ENCODE assay signal across 21 cellular contexts in the genomic region with DNA sequence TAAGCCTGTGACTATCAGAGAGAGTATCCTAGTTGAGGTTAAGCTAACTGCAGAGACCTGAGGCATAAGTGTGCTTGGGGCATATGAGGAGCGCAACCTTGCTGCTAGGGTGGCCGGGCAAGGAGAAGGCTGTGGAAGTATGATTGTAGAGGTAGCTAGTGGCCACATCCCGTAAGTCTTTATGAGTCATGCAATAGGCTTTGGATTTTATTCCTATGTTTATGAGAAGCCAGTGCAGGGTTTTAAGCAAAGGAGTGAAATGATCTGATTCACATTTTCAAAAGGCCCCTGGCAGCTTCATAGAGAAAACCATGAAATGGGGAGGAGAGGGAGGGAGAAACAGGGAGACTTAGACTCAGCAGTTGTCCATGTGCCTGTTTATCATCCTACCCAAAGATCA.
DNase-seq lines count a peak whose midpoint lies in the region; ATAC-seq and TF ChIP-seq lines count a peak whose summit lies in the region.
"Had no signal": no experiment of that assay in that cellular context is flagged by ENCODE, and none has a peak within 500 bp of the region (broad histone marks: within the 10 kb centered on the region; RNA-seq: fewer than 3 reads in every experiment).

No MANE protein-coding gene starts in this region.

- H4K20me1 ChIP-seq in IMR-90 (ENCODE audit: insufficient read depth, low read length): no peaks in the 10 kb centered on the region

- dilution Hi-C loops in IMR-90 (cut with HindIII; ENCODE audit: low sequenced_read_pairs, unreplicated experiment): no loop called here

- H2AK9ac ChIP-seq in IMR-90 (replicated peaks; ENCODE audit: low read depth, low read length, poor library complexity): no peak overlapping the region

- H2BK20ac ChIP-seq in IMR-90 (ENCODE audit: low read depth, low read length): no peak overlapping the region

- 33% methylated on average over 1 of the region's 3 CpGs; no CpG with 5 or more reads in 1 of the 2 experiments for WGBS in IMR-90 (ENCODE audit: extremely low coverage in 2 of 2, insufficient read length in 1 of 2), 2 experiments

- H3K4me1 ChIP-seq in IMR-90 (ENCODE audit: control insufficient read depth, insufficient read depth, low read length): no peaks in the 10 kb centered on the region
- H3K4me1 ChIP-seq: Peyer's patch had no signal

- no peak overlapping the region for H3K14ac ChIP-seq in IMR-90 (replicated peaks; ENCODE audit: low read depth, low read length)

- TF ChIP-seq CTCF in IMR-90 (conservative IDR thresholded peaks at IDR 0.05; ENCODE audit: low read depth, low read length): no peak

- H3K9ac ChIP-seq in IMR-90 (ENCODE audit: low read depth, low read length): no peak overlapping the region
- H3K9ac ChIP-seq: GM23248 had no signal

- no peak overlapping the region for H3K4ac ChIP-seq in IMR-90 (ENCODE audit: low read depth, low read length)

- no peak overlapping the region for H2BK120ac ChIP-seq in IMR-90 (ENCODE audit: low read depth, low read length)

- no peak overlapping the region for H4K5ac ChIP-seq in IMR-90 (ENCODE audit: low read depth, low read length)

- no peak for TF ChIP-seq POLR2A in IMR-90 (IDR thresholded peaks at IDR 0.05; ENCODE audit: low read depth, low read length)

- H4K8ac ChIP-seq in IMR-90 (ENCODE audit: low read depth in 2 of 2, low read length in 2 of 2): no peak overlapping the region

- no peak overlapping the region for H2AK5ac ChIP-seq in IMR-90 (ENCODE audit: low read depth, low read length)

- H3K56ac ChIP-seq in IMR-90 (ENCODE audit: extremely low read depth, insufficient read depth, low read length): no peak overlapping the region

- no peak overlapping the region for H2BK5ac ChIP-seq in IMR-90 (ENCODE audit: low read depth, low read length, poor library complexity, severe bottlenecking)

- H3K9me1 ChIP-seq in IMR-90 (ENCODE audit: insufficient read depth, low read length): no peaks in the 10 kb centered on the region

- H3K23ac ChIP-seq in IMR-90 (ENCODE audit: low read depth, low read length): no peak overlapping the region

- no peaks in the 10 kb centered on the region for H3K79me1 ChIP-seq in IMR-90 (ENCODE audit: low read depth in 1 of 2, low read length in 2 of 2)

- TF ChIP-seq RAD21 in IMR-90 (IDR thresholded peaks at IDR 0.05; ENCODE audit: low read length): no peak

- no peak overlapping the region for H3K4me3 ChIP-seq in IMR-90 (ENCODE audit: insufficient read depth, low read depth, low read length)
- H3K4me3 ChIP-seq: GM23248, Peyer's patch, SJCRH30 had no signal

- no peak overlapping the region for H2AFZ ChIP-seq in IMR-90 (replicated peaks; ENCODE audit: low read length, poor library complexity)
- H2AFZ ChIP-seq: GM23248 had no signal

- in situ Hi-C loops in IMR-90 (cut with MboI; ENCODE audit: low sequenced_read_pairs): no loop called here

- no peaks in the 10 kb centered on the region for H3K9me3 ChIP-seq in IMR-90 (ENCODE audit: control insufficient read depth, insufficient read depth, low read length)
- H3K9me3 ChIP-seq: Peyer's patch had no signal

- ATAC-seq in IMR-90 (ENCODE audit: low read depth) (peak; percentile 61), GM21825 (IDR thresholded peaks at IDR 0.05; ENCODE audit: unreplicated experiment) (no peak), GM19328 (IDR thresholded peaks at IDR 0.05; ENCODE audit: unreplicated experiment) (no peak)

- no peak overlapping the region for H3K18ac ChIP-seq in IMR-90 (ENCODE audit: low read depth, low read length)

- no peaks in the 10 kb centered on the region; the same call in 1 of the 2 replicates for H3K27me3 ChIP-seq in IMR-90 (ENCODE audit: control insufficient read depth, insufficient read depth, low read length)
- H3K27me3 ChIP-seq: Peyer's patch, SJCRH30 had no signal

- H4K91ac ChIP-seq in IMR-90 (ENCODE audit: insufficient read depth, low read depth, low read length): no peak overlapping the region

- no peak overlapping the region for H3K4me2 ChIP-seq in IMR-90 (ENCODE audit: low read depth, low read length)

- DNase-seq in EH (ENCODE audit: low read depth): peak; percentile 6
- peak; percentile 8 for DNase-seq in IMR-90
- peak; percentile 33 for DNase-seq in amniotic epithelial cell (ENCODE audit: low read depth)
- peak; percentile 43 for DNase-seq in iris pigment epithelial cell (ENCODE audit: low read depth)
- DNase-seq in inferior parietal cortex (ENCODE audit: extremely low spot score): no peak
- DNase-seq in NCI-H526 (lab: John Stamatoyannopoulos, UW): no peak
- DNase-seq: Calu3; CD8-positive, alpha-beta memory T cell; GM23248; Kasumi-1; NCI-H1092; NCI-H1436; NCI-H187 treated with DMSO at 0.1 percent for 48 hours; NCI-H2107; NCI-H510A; NCI-H774; Peyer's patch; SJCRH30 had no signal

- no peaks in the 10 kb centered on the region for H3K36me3 ChIP-seq in IMR-90 (ENCODE audit: control insufficient read depth, insufficient read depth, low read length)
- H3K36me3 ChIP-seq: Peyer's patch, SJCRH30 had no signal

- POLR2A ChIA-PET in IMR-90 (lab: Charles Lee; ENCODE audit: unreplicated experiment): no interaction called here

- intact Hi-C loops in IMR-90 (cut with micrococcal nuclease): no loop called here

- no TSS peak for BruUV-seq in IMR-90 (replicated peaks; lab: Mats Ljungman, UMichigan)

- CTCF ChIA-PET in IMR-90 (lab: Yijun Ruan, JAX): no interaction called here

- no peak overlapping the region for H2BK15ac ChIP-seq in IMR-90 (ENCODE audit: low read depth, low read length)

- no peak overlapping the region for H3K27ac ChIP-seq in IMR-90 (ENCODE audit: insufficient read depth, low read length)
- H3K27ac ChIP-seq: C4-2B, GM23248, Peyer's patch, SJCRH30 had no signal

TF ChIP-seq in IMR-90, 13 proteins besides CTCF, POLR2A, EP300 and RAD21:
- TF ChIP-seq, protein P1, sequence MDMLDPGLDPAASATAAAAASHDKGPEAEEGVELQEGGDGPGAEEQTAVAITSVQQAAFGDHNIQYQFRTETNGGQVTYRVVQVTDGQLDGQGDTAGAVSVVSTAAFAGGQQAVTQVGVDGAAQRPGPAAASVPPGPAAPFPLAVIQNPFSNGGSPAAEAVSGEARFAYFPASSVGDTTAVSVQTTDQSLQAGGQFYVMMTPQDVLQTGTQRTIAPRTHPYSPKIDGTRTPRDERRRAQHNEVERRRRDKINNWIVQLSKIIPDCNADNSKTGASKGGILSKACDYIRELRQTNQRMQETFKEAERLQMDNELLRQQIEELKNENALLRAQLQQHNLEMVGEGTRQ (IDR thresholded peaks at IDR 0.05; ENCODE audit: low read depth, low read length): no peak
- TF ChIP-seq ELK1 (IDR thresholded peaks at IDR 0.05; ENCODE audit: borderline replicate concordance, low read depth, low read length) (no peak), SMC3 (IDR thresholded peaks at IDR 0.05; ENCODE audit: low read depth, low read length) (no peak), NFE2L2 (IDR thresholded peaks at IDR 0.05; ENCODE audit: low read depth, low read length) (no peak), MXI1 (IDR thresholded peaks at IDR 0.05; ENCODE audit: borderline replicate concordance, low read depth, low read length) (no peak), CHD1 (IDR thresholded peaks at IDR 0.05; ENCODE audit: low read depth, low read length) (no peak), MAZ (IDR thresholded peaks at IDR 0.05; ENCODE audit: borderline replicate concordance, low read depth, low read length) (no peak), RCOR1 (IDR thresholded peaks at IDR 0.05; ENCODE audit: insufficient replicate concordance, low read length) (no peak), CEBPB (IDR thresholded peaks at IDR 0.05; ENCODE audit: low read depth, low read length) (no peak), BHLHE40 (IDR thresholded peaks at IDR 0.05; ENCODE audit: low read depth, low read length) (no peak), MAFK (IDR thresholded peaks at IDR 0.05; ENCODE audit: low read depth, low read length) (no peak), FOS (IDR thresholded peaks at IDR 0.05; ENCODE audit: low read depth, low read length) (no peak), RFX5 (IDR thresholded peaks at IDR 0.05; ENCODE audit: low read depth, low read length) (no peak)

Comparison
In these comparisons a context has a peak if more than half of its experiments do, and no peak if none do; other contexts are left out.
1. DNase-seq: peak in EH (single experiment), IMR-90 (single experiment), amniotic epithelial cell (single experiment) and iris pigment epithelial cell (single experiment); none in inferior parietal cortex (single experiment) and NCI-H526 (0 of 2).